In genomic region chr11:111974451-111974850, GRCh38 we compare ENCODE assay signal across 28 cellular contexts. TPM values are rescaled to one million over a fixed set of nuclear protein-coding genes. Genes with fewer than 3 reads are reported as not detected.
DNase-seq lines count a peak whose midpoint lies in the region; ATAC-seq and TF ChIP-seq lines count a peak whose summit lies in the region.
"Had no signal": no experiment of that assay in that cellular context is flagged by ENCODE, and none has a peak within 500 bp of the region (broad histone marks: within the 10 kb centered on the region; RNA-seq: fewer than 3 reads in every experiment).

No MANE protein-coding gene starts in this region.

- H3K27me3 ChIP-seq in cardiac muscle cell (no peaks in the 10 kb centered on the region), heart left ventricle (peaks cover 0 to 20% (median 0%) of the 10 kb centered on the region in 9 donors), ascending aorta (no peaks in the 10 kb centered on the region), upper lobe of right lung (no peaks in the 10 kb centered on the region)
- H3K27me3 ChIP-seq: breast epithelium had no signal

- intact Hi-C loops in heart left ventricle (cut with DNase I) (no loop called here), ascending aorta (cut with DNase I) (no loop called here), upper lobe of right lung (cut with DNase I) (no loop called here)

- no peak for ATAC-seq in heart left ventricle
- ATAC-seq in upper lobe of right lung, result no peak
- no peak for ATAC-seq in HG02884 (IDR thresholded peaks at IDR 0.05; ENCODE audit: unreplicated experiment)
- ATAC-seq: activated CD8-positive, alpha-beta memory T cell treated with anti-CD3 and anti-CD28 coated beads, Interleukin-2, amount 10 ng/mL, durations not matched to agents 7 days and 5 days; natural killer cell had no signal

- TF ChIP-seq CTCF in cardiac muscle cell (IDR thresholded peaks at IDR 0.05; ENCODE audit: low read depth, low read length) (no peak), heart left ventricle (IDR thresholded peaks at IDR 0.05) (no peak), ascending aorta (IDR thresholded peaks at IDR 0.05) (no peak), upper lobe of right lung (IDR thresholded peaks at IDR 0.05) (no peak)

- no peak for TF ChIP-seq POLR2A in heart left ventricle (IDR thresholded peaks at IDR 0.05)

- H3K9me3 ChIP-seq in cardiac muscle cell (ENCODE audit: low read depth) (no peaks in the 10 kb centered on the region), heart left ventricle (no peaks in the 10 kb centered on the region), ascending aorta (no peaks in the 10 kb centered on the region), upper lobe of right lung (no peaks in the 10 kb centered on the region)
- H3K9me3 ChIP-seq: breast epithelium, lower lobe of right lung had no signal

- H3K4me1 ChIP-seq in cardiac muscle cell (ENCODE audit: low read depth) (peaks cover 26% of the 10 kb centered on the region), heart left ventricle (peaks cover 0 to 51% (median 20%) of the 10 kb centered on the region in 12 donors), ascending aorta (peaks cover 3 to 13% of the 10 kb centered on the region in 2 donors), upper lobe of right lung (peaks cover 14% of the 10 kb centered on the region)
- H3K4me1 ChIP-seq: breast epithelium had no signal

- peak overlapping the region; percentile 65 for H3K27ac ChIP-seq in cardiac muscle cell
- H3K27ac ChIP-seq in heart left ventricle, result peak overlapping the region in 6 of 12 donors; percentile 64 to 92 (median 79)
- peak overlapping the region; percentile 92 to 99 for H3K27ac ChIP-seq in ascending aorta
- H3K27ac ChIP-seq in upper lobe of right lung, result peak overlapping the region; percentile 44

- peak in 1 of 2 donors; percentile 7 for DNase-seq in cardiac muscle cell (ENCODE audit: low read depth in 1 of 2, low spot score in 1 of 2)
- no peak for DNase-seq in heart left ventricle
- no peak for DNase-seq in ascending aorta (ENCODE audit: low spot score in 2 of 2)
- DNase-seq in kidney tubule cell (ENCODE audit: low spot score), result peak; percentile 49
- DNase-seq in upper lobe of right lung, result no peak
- DNase-seq in DMS79 treated with DMSO at 0.1 percent for 48 hours (lab: John Stamatoyannopoulos, UW), result no peak
- no peak for DNase-seq in hypothalamus (lab: John Stamatoyannopoulos, UW)
- DNase-seq: activated B cell treated with CpG ODN at 0.5 μM for 24 hours; activated CD4-positive, alpha-beta T cell treated with anti-CD3 and anti-CD28 coated beads, Interleukin-2, amount 50 U/mL, for 1 hour; activated CD8-positive, alpha-beta memory T cell treated with anti-CD3 and anti-CD28 coated beads, Interleukin-2, amount 10 ng/mL, durations not matched to agents 7 days and 5 days; activated naive CD4-positive, alpha-beta T cell treated with anti-CD3 and anti-CD28 coated beads for 36 hours; Calu3; cortex of kidney; endodermal cell; GOT3; lower lobe of right lung; natural killer cell; NCI-H1092 treated with DMSO at 0.1 percent for 48 hours; NCI-H187 treated with DMSO at 0.1 percent for 48 hours; NCI-H524 treated with DMSO at 0.1 percent for 48 hours; NK-92 treated with Interleukin-12 subunit alpha and Interleukin-12 subunit beta, amount 100 ng/mL, for 24 hours; occipital lobe; stimulated activated CD4-positive, alpha-beta T cell treated with anti-CD3 and anti-CD28 coated beads, Interleukin-2, amount 100 ng/mL, for 24 hours; T-helper 9 cell had no signal

- H3K36me3 ChIP-seq in cardiac muscle cell (peaks cover 7% of the 10 kb centered on the region), heart left ventricle (peaks cover 0 to 19% (median 0%) of the 10 kb centered on the region in 9 donors), ascending aorta (peaks cover 0 to 10% of the 10 kb centered on the region in 2 donors), upper lobe of right lung (no peaks in the 10 kb centered on the region)
- H3K36me3 ChIP-seq: breast epithelium, lower lobe of right lung had no signal

- no peak overlapping the region for H3K4me3 ChIP-seq in cardiac muscle cell
- no peak overlapping the region for H3K4me3 ChIP-seq in heart left ventricle
- H3K4me3 ChIP-seq in ascending aorta, result no peak overlapping the region
- no peak overlapping the region for H3K4me3 ChIP-seq in upper lobe of right lung
- H3K4me3 ChIP-seq: breast epithelium, lower lobe of right lung, skin epidermis had no signal

- WGBS in heart left ventricle, 4 donors, result 57 to 74% (median 69%) methylated on average over 2 of the region's 2 CpGs

RNA-seq across cellular contexts. Expression of gene DIXDC1, which starts 37.3 kb away (rescaled TPM):
- 40.7 and 42.6 TPM in 2 replicates for total RNA-seq in cardiac muscle cell
- 26.5 and 35.0 TPM in 2 replicates for polyA plus RNA-seq in cardiac muscle cell
- total RNA-seq in heart left ventricle, result 10 to 100 TPM; 15.0 to 34.9 (median 20.5) TPM
- polyA plus RNA-seq in heart left ventricle, result 10 to 100 TPM in 1 of 2 donors, 1 to 10 TPM in 1; 3.9 to 10.6 TPM
- total RNA-seq in ascending aorta, result 48.9 TPM
- 15.2 TPM for total RNA-seq in upper lobe of right lung

RNA-seq across cellular contexts. Expression of gene DLAT, which starts 50.8 kb away (rescaled TPM):
- total RNA-seq in cardiac muscle cell (70.6 and 77.9 TPM in 2 replicates), heart left ventricle (100 to 1,000 TPM; 110 to 179 (median 160) TPM), ascending aorta (21.3 TPM), upper lobe of right lung (29.2 TPM)
- polyA plus RNA-seq in cardiac muscle cell (94.7 and 110 TPM in 2 replicates), heart left ventricle (10 to 100 TPM; 48.7 to 98.3 TPM)

RNA-seq across cellular contexts. Expression of gene C11orf52, which starts 55.7 kb away (rescaled TPM):
- total RNA-seq in cardiac muscle cell (5.5 and 7.4 TPM in 2 replicates), heart left ventricle (1 to 10 TPM in 8 of 9 donors, under 1 TPM in 1; 0.79 to 8.3 (median 2.0) TPM), ascending aorta (not detected), upper lobe of right lung (9.8 TPM)
- polyA plus RNA-seq in cardiac muscle cell (7.6 and 8.5 TPM in 2 replicates), heart left ventricle (1 to 10 TPM; 2.3 to 2.9 TPM)
- total RNA-seq: activated B cell treated with CpG ODN at 0.5 μM for 24 hours; activated CD8-positive, alpha-beta memory T cell treated with anti-CD3 and anti-CD28 coated beads, Interleukin-2, amount 10 ng/mL, durations not matched to agents 7 days and 5 days; activated naive CD4-positive, alpha-beta T cell treated with anti-CD3 and anti-CD28 coated beads for 36 hours; frontal cortex; natural killer cell; occipital lobe had no signal
